ENCODE assay signal across 2 cellular contexts in the genomic region with DNA sequence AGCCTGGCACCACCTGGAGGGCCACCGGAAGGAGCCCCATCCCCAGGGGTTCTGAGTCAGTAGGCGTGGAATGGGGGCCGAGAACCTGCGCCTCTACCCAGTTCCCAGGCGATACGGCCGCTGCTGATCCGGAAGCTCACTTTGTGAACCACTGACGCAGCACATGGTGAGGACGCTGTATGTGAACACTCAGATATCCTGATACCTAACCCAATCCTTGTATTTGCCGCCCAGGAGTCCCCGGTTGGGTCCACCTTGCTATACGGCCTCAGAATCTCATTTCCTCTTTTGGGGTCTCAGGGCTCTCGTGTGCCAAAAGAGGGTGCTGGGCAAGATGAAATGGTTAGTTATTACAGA.
TF ChIP-seq lines count a peak whose summit lies in the region.

No MANE protein-coding gene starts in this region.

TF ChIP-seq in K562, 482 proteins besides CTCF, POLR2A, EP300 and RAD21 (continues in another document):
- no peak for TF ChIP-seq ZNF717 (CRISPR knock-in tag; IDR thresholded peaks at IDR 0.05)
- no peak for TF ChIP-seq CCNT2 (IDR thresholded peaks at IDR 0.05; ENCODE audit: borderline replicate concordance, extremely low read depth, insufficient read length, low read depth, low read length)
- peak; percentile 61; the same call in 1 of the 2 replicates for TF ChIP-seq CBFB (CRISPR knock-in tag; IDR thresholded peaks at IDR 0.05)
- no peak for TF ChIP-seq SRSF1 (IDR thresholded peaks at IDR 0.05; ENCODE audit: low read depth, low read length)
- 0 out of 2 replicates have a peak, but pooled peaks have one; percentile 11 for TF ChIP-seq ZNF41 (CRISPR knock-in tag; conservative IDR thresholded peaks at IDR 0.05)
- TF ChIP-seq, protein P1, sequence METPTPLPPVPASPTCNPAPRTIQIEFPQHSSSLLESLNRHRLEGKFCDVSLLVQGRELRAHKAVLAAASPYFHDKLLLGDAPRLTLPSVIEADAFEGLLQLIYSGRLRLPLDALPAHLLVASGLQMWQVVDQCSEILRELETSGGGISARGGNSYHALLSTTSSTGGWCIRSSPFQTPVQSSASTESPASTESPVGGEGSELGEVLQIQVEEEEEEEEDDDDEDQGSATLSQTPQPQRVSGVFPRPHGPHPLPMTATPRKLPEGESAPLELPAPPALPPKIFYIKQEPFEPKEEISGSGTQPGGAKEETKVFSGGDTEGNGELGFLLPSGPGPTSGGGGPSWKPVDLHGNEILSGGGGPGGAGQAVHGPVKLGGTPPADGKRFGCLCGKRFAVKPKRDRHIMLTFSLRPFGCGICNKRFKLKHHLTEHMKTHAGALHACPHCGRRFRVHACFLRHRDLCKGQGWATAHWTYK (CRISPR knock-in tag; IDR thresholded peaks at IDR 0.05), result 0 out of 2 replicates have a peak, but pooled peaks have one; percentile 31
- no peak for TF ChIP-seq RBM34 (IDR thresholded peaks at IDR 0.05; ENCODE audit: borderline replicate concordance, insufficient read depth, low read length)
- TF ChIP-seq, protein P2, sequence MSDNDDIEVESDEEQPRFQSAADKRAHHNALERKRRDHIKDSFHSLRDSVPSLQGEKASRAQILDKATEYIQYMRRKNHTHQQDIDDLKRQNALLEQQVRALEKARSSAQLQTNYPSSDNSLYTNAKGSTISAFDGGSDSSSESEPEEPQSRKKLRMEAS (CRISPR knock-in tag; IDR thresholded peaks at IDR 0.05), result no peak; the same call in 1 of the 2 replicates
- TF ChIP-seq, protein P3, sequence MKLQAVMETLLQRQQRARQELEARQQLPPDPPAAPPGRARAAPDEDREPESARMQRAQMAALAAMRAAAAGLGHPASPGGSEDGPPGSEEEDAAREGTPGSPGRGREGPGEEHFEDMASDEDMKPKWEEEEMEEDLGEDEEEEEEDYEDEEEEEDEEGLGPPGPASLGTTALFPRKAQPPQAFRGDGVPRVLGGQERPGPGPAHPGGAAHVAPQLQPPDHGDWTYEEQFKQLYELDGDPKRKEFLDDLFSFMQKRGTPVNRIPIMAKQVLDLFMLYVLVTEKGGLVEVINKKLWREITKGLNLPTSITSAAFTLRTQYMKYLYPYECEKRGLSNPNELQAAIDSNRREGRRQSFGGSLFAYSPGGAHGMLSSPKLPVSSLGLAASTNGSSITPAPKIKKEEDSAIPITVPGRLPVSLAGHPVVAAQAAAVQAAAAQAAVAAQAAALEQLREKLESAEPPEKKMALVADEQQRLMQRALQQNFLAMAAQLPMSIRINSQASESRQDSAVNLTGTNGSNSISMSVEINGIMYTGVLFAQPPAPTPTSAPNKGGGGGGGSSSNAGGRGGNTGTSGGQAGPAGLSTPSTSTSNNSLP (IDR thresholded peaks at IDR 0.05; ENCODE audit: borderline replicate concordance, low read depth, low read length), result no peak
- TF ChIP-seq DPF2 (IDR thresholded peaks at IDR 0.05), result 0 out of 2 replicates have a peak, but pooled peaks have one; percentile 24
- TF ChIP-seq ZNF644 (tag; IDR thresholded peaks at IDR 0.05; ENCODE audit: low read depth), result no peak
- TF ChIP-seq ZNF551 (CRISPR knock-in tag; IDR thresholded peaks at IDR 0.05), result no peak
- 0 out of 2 replicates have a peak, but pooled peaks have one; percentile 32 for TF ChIP-seq SMARCC2 (IDR thresholded peaks at IDR 0.05; ENCODE audit: low read depth)
- 0 out of 2 replicates have a peak, but pooled peaks have one; percentile 60 for TF ChIP-seq NFRKB (IDR thresholded peaks at IDR 0.05; ENCODE audit: low read depth)
- TF ChIP-seq KLF1 (tag; IDR thresholded peaks at IDR 0.05), result no peak
- TF ChIP-seq POLR2AphosphoS2 (IDR thresholded peaks at IDR 0.05; ENCODE audit: low read length), result no peak
- TF ChIP-seq ZNF3 (CRISPR knock-in tag; IDR thresholded peaks at IDR 0.05), result no peak
- no peak for TF ChIP-seq RAD51 (IDR thresholded peaks at IDR 0.05; ENCODE audit: borderline replicate concordance, low read depth)
- TF ChIP-seq NCOR1 (IDR thresholded peaks at IDR 0.05), result no peak
- no peak for TF ChIP-seq MCM7 (IDR thresholded peaks at IDR 0.05)
- TF ChIP-seq, protein P4, sequence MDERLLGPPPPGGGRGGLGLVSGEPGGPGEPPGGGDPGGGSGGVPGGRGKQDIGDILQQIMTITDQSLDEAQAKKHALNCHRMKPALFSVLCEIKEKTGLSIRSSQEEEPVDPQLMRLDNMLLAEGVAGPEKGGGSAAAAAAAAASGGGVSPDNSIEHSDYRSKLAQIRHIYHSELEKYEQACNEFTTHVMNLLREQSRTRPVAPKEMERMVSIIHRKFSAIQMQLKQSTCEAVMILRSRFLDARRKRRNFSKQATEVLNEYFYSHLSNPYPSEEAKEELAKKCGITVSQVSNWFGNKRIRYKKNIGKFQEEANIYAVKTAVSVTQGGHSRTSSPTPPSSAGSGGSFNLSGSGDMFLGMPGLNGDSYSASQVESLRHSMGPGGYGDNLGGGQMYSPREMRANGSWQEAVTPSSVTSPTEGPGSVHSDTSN (CRISPR knock-in tag; IDR thresholded peaks at IDR 0.05; ENCODE audit: low read depth), result no peak
- TF ChIP-seq, protein P4 (tag; conservative IDR thresholded peaks at IDR 0.05; ENCODE audit: low read depth), result no peak
- TF ChIP-seq SRSF3 (IDR thresholded peaks at IDR 0.05; ENCODE audit: insufficient read depth, low read length), result no peak
- no peak for TF ChIP-seq TOE1 (IDR thresholded peaks at IDR 0.05; ENCODE audit: borderline replicate concordance)
- no peak for TF ChIP-seq TOE1 (CRISPR knock-in tag; IDR thresholded peaks at IDR 0.05; ENCODE audit: borderline replicate concordance, low read depth)
- TF ChIP-seq ZC3H4 (CRISPR knock-in tag; IDR thresholded peaks at IDR 0.05; ENCODE audit: borderline replicate concordance), result peak; percentile 12; the same call in 1 of the 2 replicates
- TF ChIP-seq TAF1 (IDR thresholded peaks at IDR 0.05; ENCODE audit: control insufficient read depth, extremely low read depth, insufficient read depth, low read length, severe bottlenecking), result no peak
- TF ChIP-seq CTBP1 (IDR thresholded peaks at IDR 0.05; ENCODE audit: borderline replicate concordance), result no peak
- TF ChIP-seq KDM1A (IDR thresholded peaks at IDR 0.05), result no peak

TF ChIP-seq in liver, 16 proteins besides CTCF, POLR2A, EP300 and RAD21:
- no peak for TF ChIP-seq SP1 (IDR thresholded peaks at IDR 0.05)
- TF ChIP-seq, protein P5, sequence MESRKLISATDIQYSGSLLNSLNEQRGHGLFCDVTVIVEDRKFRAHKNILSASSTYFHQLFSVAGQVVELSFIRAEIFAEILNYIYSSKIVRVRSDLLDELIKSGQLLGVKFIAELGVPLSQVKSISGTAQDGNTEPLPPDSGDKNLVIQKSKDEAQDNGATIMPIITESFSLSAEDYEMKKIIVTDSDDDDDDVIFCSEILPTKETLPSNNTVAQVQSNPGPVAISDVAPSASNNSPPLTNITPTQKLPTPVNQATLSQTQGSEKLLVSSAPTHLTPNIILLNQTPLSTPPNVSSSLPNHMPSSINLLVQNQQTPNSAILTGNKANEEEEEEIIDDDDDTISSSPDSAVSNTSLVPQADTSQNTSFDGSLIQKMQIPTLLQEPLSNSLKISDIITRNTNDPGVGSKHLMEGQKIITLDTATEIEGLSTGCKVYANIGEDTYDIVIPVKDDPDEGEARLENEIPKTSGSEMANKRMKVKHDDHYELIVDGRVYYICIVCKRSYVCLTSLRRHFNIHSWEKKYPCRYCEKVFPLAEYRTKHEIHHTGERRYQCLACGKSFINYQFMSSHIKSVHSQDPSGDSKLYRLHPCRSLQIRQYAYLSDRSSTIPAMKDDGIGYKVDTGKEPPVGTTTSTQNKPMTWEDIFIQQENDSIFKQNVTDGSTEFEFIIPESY (IDR thresholded peaks at IDR 0.05), result no peak
- TF ChIP-seq, protein P6, sequence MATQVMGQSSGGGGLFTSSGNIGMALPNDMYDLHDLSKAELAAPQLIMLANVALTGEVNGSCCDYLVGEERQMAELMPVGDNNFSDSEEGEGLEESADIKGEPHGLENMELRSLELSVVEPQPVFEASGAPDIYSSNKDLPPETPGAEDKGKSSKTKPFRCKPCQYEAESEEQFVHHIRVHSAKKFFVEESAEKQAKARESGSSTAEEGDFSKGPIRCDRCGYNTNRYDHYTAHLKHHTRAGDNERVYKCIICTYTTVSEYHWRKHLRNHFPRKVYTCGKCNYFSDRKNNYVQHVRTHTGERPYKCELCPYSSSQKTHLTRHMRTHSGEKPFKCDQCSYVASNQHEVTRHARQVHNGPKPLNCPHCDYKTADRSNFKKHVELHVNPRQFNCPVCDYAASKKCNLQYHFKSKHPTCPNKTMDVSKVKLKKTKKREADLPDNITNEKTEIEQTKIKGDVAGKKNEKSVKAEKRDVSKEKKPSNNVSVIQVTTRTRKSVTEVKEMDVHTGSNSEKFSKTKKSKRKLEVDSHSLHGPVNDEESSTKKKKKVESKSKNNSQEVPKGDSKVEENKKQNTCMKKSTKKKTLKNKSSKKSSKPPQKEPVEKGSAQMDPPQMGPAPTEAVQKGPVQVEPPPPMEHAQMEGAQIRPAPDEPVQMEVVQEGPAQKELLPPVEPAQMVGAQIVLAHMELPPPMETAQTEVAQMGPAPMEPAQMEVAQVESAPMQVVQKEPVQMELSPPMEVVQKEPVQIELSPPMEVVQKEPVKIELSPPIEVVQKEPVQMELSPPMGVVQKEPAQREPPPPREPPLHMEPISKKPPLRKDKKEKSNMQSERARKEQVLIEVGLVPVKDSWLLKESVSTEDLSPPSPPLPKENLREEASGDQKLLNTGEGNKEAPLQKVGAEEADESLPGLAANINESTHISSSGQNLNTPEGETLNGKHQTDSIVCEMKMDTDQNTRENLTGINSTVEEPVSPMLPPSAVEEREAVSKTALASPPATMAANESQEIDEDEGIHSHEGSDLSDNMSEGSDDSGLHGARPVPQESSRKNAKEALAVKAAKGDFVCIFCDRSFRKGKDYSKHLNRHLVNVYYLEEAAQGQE (IDR thresholded peaks at IDR 0.05), result no peak
